29 cellular contexts compared by ENCODE assay signal in genomic region chr18:46299465-46300004, GRCh38.
"Had no signal": no experiment of that assay in that cellular context is flagged by ENCODE, and none has a peak within 500 bp of the region (broad histone marks: within the 10 kb centered on the region; RNA-seq: fewer than 3 reads in every experiment).

No MANE protein-coding gene starts in this region.

- H3K27ac ChIP-seq: ascending aorta, breast epithelium, cardiac muscle cell, coronary artery, epithelial cell of prostate, esophagus squamous epithelium, VCaP had no signal

- H3K9me3 Mint-ChIP-seq: activated CD4-positive, alpha-beta memory T cell treated with anti-CD3 and anti-CD28 coated beads, Interleukin-2, amount 10 ng/mL, durations not matched to agents 7 days and 5 days; activated CD4-positive, alpha-beta T cell treated with anti-CD3 and anti-CD28 coated beads, Interleukin-2, amount 10 ng/mL, durations not matched to agents 7 days and 5 days; activated naive CD4-positive, alpha-beta T cell treated with anti-CD3 and anti-CD28 coated beads, Interleukin-2, amount 10 ng/mL, durations not matched to agents 7 days and 5 days; activated naive CD8-positive, alpha-beta T cell treated with anti-CD3 and anti-CD28 coated beads, Interleukin-2, amount 10 ng/mL, durations not matched to agents 7 days and 5 days; activated T-cell treated with anti-CD3 and anti-CD28 coated beads, Interleukin-2, amount 50 U/mL, for 4 hours; activated T-helper 17 cell treated with anti-CD3 and anti-CD28 coated beads, Interleukin-2, amount 50 U/mL, for 72 hours; central memory CD8-positive, alpha-beta T cell; effector memory CD8-positive, alpha-beta T cell had no signal

- H3K36me3 Mint-ChIP-seq: activated naive CD4-positive, alpha-beta T cell treated with anti-CD3 and anti-CD28 coated beads, Interleukin-2, amount 10 ng/mL, durations not matched to agents 7 days and 5 days; activated naive CD4-positive, alpha-beta T cell treated with anti-CD3 and anti-CD28 coated beads, Interleukin-2, amount 50 U/mL, for 72 hours; activated naive CD8-positive, alpha-beta T cell treated with anti-CD3 and anti-CD28 coated beads, Interleukin-2, amount 10 ng/mL, durations not matched to agents 7 days and 5 days; brain; WTC11 had no signal

- H3K9me3 ChIP-seq: ascending aorta, breast epithelium, esophagus squamous epithelium had no signal

- H3K4me3 ChIP-seq: ascending aorta, breast epithelium, cardiac muscle cell, coronary artery, esophagus squamous epithelium had no signal

- H3K27me3 ChIP-seq: ascending aorta, breast epithelium, cardiac muscle cell, esophagus squamous epithelium had no signal

- H3K4me1 Mint-ChIP-seq: activated T-helper 17 cell treated with anti-CD3 and anti-CD28 coated beads, Interleukin-2, amount 50 U/mL, for 72 hours; central memory CD8-positive, alpha-beta T cell had no signal

- H3K27ac Mint-ChIP-seq: activated CD4-positive, alpha-beta memory T cell treated with anti-CD3 and anti-CD28 coated beads, Interleukin-2, amount 10 ng/mL, durations not matched to agents 7 days and 5 days; activated CD4-positive, alpha-beta T cell treated with anti-CD3 and anti-CD28 coated beads, Interleukin-2, amount 10 ng/mL, durations not matched to agents 7 days and 5 days; activated naive CD4-positive, alpha-beta T cell treated with anti-CD3 and anti-CD28 coated beads, Interleukin-2, amount 10 ng/mL, durations not matched to agents 7 days and 5 days; activated naive CD4-positive, alpha-beta T cell treated with anti-CD3 and anti-CD28 coated beads, Interleukin-2, amount 50 U/mL, for 72 hours; activated naive CD8-positive, alpha-beta T cell treated with anti-CD3 and anti-CD28 coated beads, Interleukin-2, amount 10 ng/mL, durations not matched to agents 7 days and 5 days; activated T-helper 17 cell treated with anti-CD3 and anti-CD28 coated beads, Interleukin-2, amount 50 U/mL, for 72 hours; brain; effector memory CD8-positive, alpha-beta T cell; WTC11 had no signal

- H3K4me1 ChIP-seq: ascending aorta, breast epithelium had no signal

- H3K36me3 ChIP-seq: ascending aorta, breast epithelium, cardiac muscle cell, esophagus squamous epithelium had no signal

- DNase-seq: activated CD4-positive, alpha-beta memory T cell treated with anti-CD3 and anti-CD28 coated beads, Interleukin-2, amount 10 ng/mL, durations not matched to agents 7 days and 5 days; activated CD4-positive, alpha-beta T cell treated with anti-CD3 and anti-CD28 coated beads for 1 hour; activated CD4-positive, alpha-beta T cell treated with anti-CD3 and anti-CD28 coated beads for 4 hours; activated CD4-positive, alpha-beta T cell treated with anti-CD3 and anti-CD28 coated beads, Interleukin-2, amount 10 ng/mL, durations not matched to agents 7 days and 5 days; activated CD4-positive, alpha-beta T cell treated with anti-CD3 and anti-CD28 coated beads, Interleukin-2, amount 50 U/mL, for 4 hours; activated gamma-delta T cell; activated naive CD4-positive, alpha-beta T cell; activated naive CD4-positive, alpha-beta T cell treated with anti-CD3 and anti-CD28 coated beads, Interleukin-2, amount 10 ng/mL, durations not matched to agents 7 days and 5 days; activated naive CD8-positive, alpha-beta T cell treated with anti-CD3 and anti-CD28 coated beads, Interleukin-2, amount 10 ng/mL, durations not matched to agents 7 days and 5 days; activated T-cell treated with anti-CD3 and anti-CD28 coated beads, Interleukin-2, amount 50 U/mL, for 4 hours; dermis blood vessel endothelial cell; effector CD4-positive, alpha-beta T cell; effector memory CD8-positive, alpha-beta T cell; esophagus squamous epithelium; T-helper 2 cell had no signal

- H3K27me3 Mint-ChIP-seq: activated T-helper 17 cell treated with anti-CD3 and anti-CD28 coated beads, Interleukin-2, amount 50 U/mL, for 72 hours had no signal

- FAIRE-seq: endometrium, endothelial cell of umbilical vein, frontal cortex had no signal

- H3K4me3 Mint-ChIP-seq: activated CD4-positive, alpha-beta memory T cell treated with anti-CD3 and anti-CD28 coated beads, Interleukin-2, amount 10 ng/mL, durations not matched to agents 7 days and 5 days; activated CD4-positive, alpha-beta T cell treated with anti-CD3 and anti-CD28 coated beads, Interleukin-2, amount 10 ng/mL, durations not matched to agents 7 days and 5 days; activated naive CD4-positive, alpha-beta T cell treated with anti-CD3 and anti-CD28 coated beads, Interleukin-2, amount 10 ng/mL, durations not matched to agents 7 days and 5 days; activated naive CD8-positive, alpha-beta T cell treated with anti-CD3 and anti-CD28 coated beads, Interleukin-2, amount 10 ng/mL, durations not matched to agents 7 days and 5 days; activated T-cell treated with anti-CD3 and anti-CD28 coated beads, Interleukin-2, amount 50 U/mL, for 4 hours; activated T-helper 17 cell treated with anti-CD3 and anti-CD28 coated beads, Interleukin-2, amount 50 U/mL, for 72 hours; brain; central memory CD8-positive, alpha-beta T cell; effector memory CD8-positive, alpha-beta T cell; WTC11 had no signal

- ATAC-seq: activated naive CD4-positive, alpha-beta T cell treated with anti-CD3 and anti-CD28 coated beads, Interleukin-2, amount 50 U/mL, for 72 hours; activated T-cell treated with anti-CD3 and anti-CD28 coated beads, Interleukin-2, amount 50 U/mL, for 4 hours; activated T-helper 17 cell treated with anti-CD3 and anti-CD28 coated beads, Interleukin-2, amount 50 U/mL, for 72 hours; effector memory CD8-positive, alpha-beta T cell; WTC11 had no signal
